8 cellular contexts compared by ENCODE assay signal in the genomic region with DNA sequence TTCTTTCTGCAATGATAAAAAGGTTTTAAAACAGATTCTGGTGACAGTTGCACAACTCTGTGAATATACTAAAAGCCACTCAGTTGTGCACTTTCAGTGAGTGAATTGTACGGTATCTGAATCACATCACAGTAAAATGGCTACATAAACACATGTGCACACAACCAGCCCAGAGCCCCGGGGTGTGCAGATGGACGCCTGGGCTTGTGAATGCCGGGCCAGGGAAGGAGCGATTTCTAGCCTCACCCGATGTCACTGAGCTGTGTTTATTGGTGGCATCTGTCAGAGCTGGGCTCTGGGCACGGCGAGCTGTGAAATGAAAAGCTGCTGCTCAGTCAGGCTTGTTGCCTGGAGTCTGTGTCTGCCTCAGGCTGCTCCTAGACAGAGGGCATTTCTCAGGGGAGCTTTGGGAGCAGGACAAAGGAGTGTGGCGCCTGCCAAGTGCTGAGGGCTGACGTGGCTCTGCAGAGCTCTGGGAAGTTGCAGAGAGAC. TPM values are rescaled to one million over a fixed set of nuclear protein-coding genes. Genes with fewer than 3 reads are reported as not detected.
DNase-seq lines count a peak whose midpoint lies in the region; ATAC-seq and TF ChIP-seq lines count a peak whose summit lies in the region.
"Had no signal": no experiment of that assay in that cellular context is flagged by ENCODE, and none has a peak within 500 bp of the region (broad histone marks: within the 10 kb centered on the region; RNA-seq: fewer than 3 reads in every experiment).

No MANE protein-coding gene starts in this region.

- H3K4me1 ChIP-seq in lung (ENCODE audit: control insufficient read depth in 2 of 2, insufficient read depth in 2 of 2, low read length in 2 of 2) = no peaks in the 10 kb centered on the region

- H3K27me3 ChIP-seq in lung (ENCODE audit: control insufficient read depth, insufficient read depth) = no peaks in the 10 kb centered on the region

- no peak for TF ChIP-seq CTCF in lung (IDR thresholded peaks at IDR 0.05; ENCODE audit: control extremely low read depth, extremely low read depth)
- no peak for TF ChIP-seq CTCF in type B pancreatic cell (conservative IDR thresholded peaks at IDR 0.05)

- H3K36me3 Mint-ChIP-seq in type B pancreatic cell = no peaks in the 10 kb centered on the region

- peaks cover 22% of the 10 kb centered on the region for H3K4me1 Mint-ChIP-seq in type B pancreatic cell (ENCODE audit: unreplicated experiment)

- peaks cover 0 to 2% of the 10 kb centered on the region in 2 donors for H3K9me3 ChIP-seq in lung (ENCODE audit: control insufficient read depth in 2 of 2, insufficient read depth in 1 of 2, low read length in 1 of 2)

- H3K36me3 ChIP-seq in lung (ENCODE audit: control insufficient read depth in 2 of 2, insufficient read depth in 2 of 2, low read length in 2 of 2) = peaks cover 0 to 11% of the 10 kb centered on the region in 2 donors

- no peaks in the 10 kb centered on the region for H3K27me3 Mint-ChIP-seq in type B pancreatic cell

- DNase-seq in NCI-H1694 (lab: John Stamatoyannopoulos, UW) (peak; percentile 94), cerebellum (ENCODE audit: low spot score) (peak; percentile 80), lung (ENCODE audit: low spot score) (no peak), type B pancreatic cell (ENCODE audit: extremely low spot score, unreplicated experiment) (no peak), KBM-7 (no peak), NCI-H2081 treated with DMSO at 0.1 percent for 48 hours (lab: John Stamatoyannopoulos, UW) (no peak)

- peak overlapping the region; percentile 36 for H3K27ac Mint-ChIP-seq in type B pancreatic cell

- in situ Hi-C loops in KBM-7 (cut with MboI; ENCODE audit: low pct_unique_long_range_greater_than_20kb, low sequenced_read_pairs) = loop anchor here (10.0 kb wide), 1 partner anchor 53 kb away; the partner anchor contains the start of gene TMEM120B

- H3K9me3 Mint-ChIP-seq in type B pancreatic cell = no peaks in the 10 kb centered on the region

- whole genome bisulfite sequencing in lung, 2 donors = 81 to 83% methylated on average over 10 of the region's 10 CpGs

- ATAC-seq in lung (ENCODE audit: insufficient read depth, low FRiP score) = peak; percentile 19
- no peak for ATAC-seq in GM18520 (IDR thresholded peaks at IDR 0.05; ENCODE audit: unreplicated experiment)

- H3K4me3 Mint-ChIP-seq in type B pancreatic cell = no peak overlapping the region

- H3K4me3 ChIP-seq in lung = no peak overlapping the region

- peak overlapping the region in 1 of 2 donors; percentile 28 for H3K27ac ChIP-seq in lung (ENCODE audit: low read depth in 1 of 2, low read length in 1 of 2)
- H3K27ac ChIP-seq: KMS-11 had no signal

RNA-seq across cellular contexts. Expression of gene RHOF, which starts 25.9 kb away (rescaled TPM):
- total RNA-seq in cerebellum (16.5 TPM), lung (10 to 100 TPM; 33.2 to 34.7 TPM), type B pancreatic cell (ENCODE audit: low replicate concordance) (24.9 and 26.0 TPM in 2 replicates)
- polyA plus RNA-seq in lung = 10 to 100 TPM; 15.1 to 16.5 TPM

RNA-seq across cellular contexts. Expression of gene SETD1B, which starts 36.2 kb away (rescaled TPM):
- total RNA-seq in cerebellum (3.8 TPM), lung (10 to 100 TPM; 12.4 to 28.1 TPM), type B pancreatic cell (ENCODE audit: low replicate concordance) (28.4 and 34.2 TPM in 2 replicates)
- polyA plus RNA-seq in lung = 1 to 10 TPM; 7.3 to 8.3 TPM

RNA-seq across cellular contexts. Expression of gene TMEM120B, which starts 55.0 kb away (rescaled TPM):
- total RNA-seq in cerebellum = 13.8 TPM
- total RNA-seq in lung = 10 to 100 TPM in 1 of 2 donors, 1 to 10 TPM in 1; 3.9 to 17.7 TPM
- 10 to 100 TPM in 1 of 2 donors, 1 to 10 TPM in 1; 5.6 to 10.5 TPM for polyA plus RNA-seq in lung
- total RNA-seq in type B pancreatic cell (ENCODE audit: low replicate concordance) = 11.3 and 14.0 TPM in 2 replicates

Comparison
In these comparisons a context has a peak if more than half of its experiments do, and no peak if none do; other contexts are left out.
1. DNase-seq: peak in NCI-H1694 (single experiment) and cerebellum (single experiment); none in lung (single experiment), type B pancreatic cell (single experiment), KBM-7 (single experiment) and NCI-H2081 treated with DMSO at 0.1 percent for 48 hours (single experiment).